In genomic region chr12:11607313-11608081, GRCh38 we compare ENCODE assay signal across 14 cellular contexts. TPM values are rescaled to one million over a fixed set of nuclear protein-coding genes. Genes with fewer than 3 reads are reported as not detected.
DNase-seq lines count a peak whose midpoint lies in the region; ATAC-seq and TF ChIP-seq lines count a peak whose summit lies in the region.
"Had no signal": no experiment of that assay in that cellular context is flagged by ENCODE, and none has a peak within 500 bp of the region (broad histone marks: within the 10 kb centered on the region; RNA-seq: fewer than 3 reads in every experiment).

No MANE protein-coding gene starts in this region.

- H3K4me3 ChIP-seq in cardiac muscle cell: no peak overlapping the region
- H3K4me3 ChIP-seq in heart left ventricle: no peak overlapping the region
- peak overlapping the region; percentile 7 for H3K4me3 ChIP-seq in coronary artery
- no peak overlapping the region for H3K4me3 ChIP-seq in liver (ENCODE audit: low read depth in 1 of 3, low read length in 3 of 3)
- no peak overlapping the region for H3K4me3 ChIP-seq in CD4-positive, alpha-beta memory T cell (ENCODE audit: low read length in 2 of 2)
- H3K4me3 ChIP-seq: heart right ventricle had no signal

- H3K4me3 Mint-ChIP-seq in CD4-positive, alpha-beta memory T cell: no peak overlapping the region
- H3K4me3 Mint-ChIP-seq: activated naive CD8-positive, alpha-beta T cell had no signal

- H3K27ac ChIP-seq in cardiac muscle cell (no peak overlapping the region), heart left ventricle (no peak overlapping the region), coronary artery (peak overlapping the region in 1 of 2 donors; percentile 53), liver (ENCODE audit: low read depth in 1 of 2, low read length in 2 of 2) (peak overlapping the region; percentile 69 to 71)
- H3K27ac ChIP-seq in CD4-positive, alpha-beta memory T cell (ENCODE audit: low read depth, low read length): no peak overlapping the region

- H3K4me1 ChIP-seq in cardiac muscle cell (ENCODE audit: low read depth) (peaks cover 7% of the 10 kb centered on the region), heart left ventricle (peaks cover 0 to 12% (median 0%) of the 10 kb centered on the region in 12 donors), liver (ENCODE audit: control insufficient read depth in 4 of 4, insufficient read depth in 4 of 4, low read length in 3 of 4) (peaks cover 5 to 15% (median 10%) of the 10 kb centered on the region in 4 donors)
- H3K4me1 ChIP-seq in CD4-positive, alpha-beta memory T cell (ENCODE audit: insufficient read depth, low read length): no peaks in the 10 kb centered on the region

- TF ChIP-seq RAD21 in liver (IDR thresholded peaks at IDR 0.05): peak; percentile 50 to 52

- no peak overlapping the region for H3K27ac Mint-ChIP-seq in CD4-positive, alpha-beta memory T cell
- H3K27ac Mint-ChIP-seq: activated naive CD8-positive, alpha-beta T cell had no signal

- H3K27me3 ChIP-seq in cardiac muscle cell (no peaks in the 10 kb centered on the region), heart left ventricle (no peaks in the 10 kb centered on the region), liver (ENCODE audit: control insufficient read depth in 4 of 4, insufficient read depth in 4 of 4, low read length in 3 of 4) (no peaks in the 10 kb centered on the region)
- H3K27me3 ChIP-seq in CD4-positive, alpha-beta memory T cell (ENCODE audit: insufficient read depth, low read length): no peaks in the 10 kb centered on the region
- H3K27me3 ChIP-seq: heart right ventricle had no signal

- no peaks in the 10 kb centered on the region for H3K27me3 Mint-ChIP-seq in CD4-positive, alpha-beta memory T cell
- H3K27me3 Mint-ChIP-seq: activated naive CD8-positive, alpha-beta T cell had no signal

- POLR2A ChIA-PET in CD4-positive, alpha-beta memory T cell (lab: Charles Lee; ENCODE audit: partially characterized antibody): no interaction called here

- no peaks in the 10 kb centered on the region for H3K9me3 ChIP-seq in cardiac muscle cell (ENCODE audit: low read depth)
- H3K9me3 ChIP-seq in heart left ventricle: no peaks in the 10 kb centered on the region
- H3K9me3 ChIP-seq in liver (ENCODE audit: control insufficient read depth in 4 of 4, low read length in 3 of 4): no peaks in the 10 kb centered on the region
- H3K9me3 ChIP-seq in CD4-positive, alpha-beta memory T cell (ENCODE audit: control insufficient read depth in 1 of 2, low read length in 2 of 2): no peaks in the 10 kb centered on the region
- H3K9me3 ChIP-seq: heart right ventricle had no signal

- CTCF ChIA-PET in CD4-positive, alpha-beta memory T cell (lab: Charles Lee; ENCODE audit: partially characterized antibody): no interaction called here

- intact Hi-C loops in heart left ventricle (cut with DNase I): no loop called here
- intact Hi-C loops in CD4-positive, alpha-beta memory T cell (cut with micrococcal nuclease): no loop called here

- no peaks in the 10 kb centered on the region for H3K36me3 ChIP-seq in cardiac muscle cell
- H3K36me3 ChIP-seq in heart left ventricle: no peaks in the 10 kb centered on the region
- no peaks in the 10 kb centered on the region for H3K36me3 ChIP-seq in liver (ENCODE audit: control insufficient read depth in 4 of 4, insufficient read depth in 3 of 4, low read depth in 1 of 4, low read length in 3 of 4)
- no peaks in the 10 kb centered on the region for H3K36me3 ChIP-seq in CD4-positive, alpha-beta memory T cell (ENCODE audit: insufficient read depth, low read length)
- H3K36me3 ChIP-seq: heart right ventricle had no signal

- TF ChIP-seq CTCF in cardiac muscle cell (IDR thresholded peaks at IDR 0.05; ENCODE audit: low read depth, low read length) (no peak), heart left ventricle (IDR thresholded peaks at IDR 0.05) (no peak), coronary artery (IDR thresholded peaks at IDR 0.05) (no peak), liver (IDR thresholded peaks at IDR 0.05; ENCODE audit: low read depth, low read length, missing input control) (no peak), omental fat pad (IDR thresholded peaks at IDR 0.05) (no peak)

- H3K36me3 Mint-ChIP-seq in CD4-positive, alpha-beta memory T cell: no peaks in the 10 kb centered on the region
- H3K36me3 Mint-ChIP-seq: activated naive CD8-positive, alpha-beta T cell had no signal

- H3K9me3 Mint-ChIP-seq in CD4-positive, alpha-beta memory T cell: no peaks in the 10 kb centered on the region

- peak; percentile 31 to 65 for DNase-seq in cardiac muscle cell (ENCODE audit: low read depth in 1 of 2, low spot score in 1 of 2)
- no peak for DNase-seq in heart left ventricle
- DNase-seq in coronary artery (ENCODE audit: low spot score): no peak
- no peak for DNase-seq in omental fat pad (ENCODE audit: low spot score)
- DNase-seq in HUDEP-2 (lab: John Stamatoyannopoulos, UW; ENCODE audit: unreplicated experiment in 76 of 76): no peak
- DNase-seq in NCI-H446 treated with DMSO at 0.1 percent for 48 hours (lab: John Stamatoyannopoulos, UW): no peak
- no peak for DNase-seq in CD4-positive, alpha-beta memory T cell
- DNase-seq: 8988T; activated CD8-positive, alpha-beta memory T cell treated with anti-CD3 and anti-CD28 coated beads for 24 hours; heart right ventricle; NCI-H2227 treated with DMSO at 0.1 percent for 48 hours; T-helper 2 cell had no signal

- H3K4me1 Mint-ChIP-seq in CD4-positive, alpha-beta memory T cell: peaks cover 0 to 1% (median 0%) of the 10 kb centered on the region in 4 donors

- peak overlapping the region in 1 of 2 donors; percentile 56 for H3K9ac ChIP-seq in liver (ENCODE audit: low read depth in 1 of 2, low read length in 2 of 2)

- ATAC-seq in heart left ventricle (no peak), omental fat pad (ENCODE audit: low FRiP score) (no peak)

- TF ChIP-seq POLR2A in heart left ventricle (IDR thresholded peaks at IDR 0.05): no peak

- WGBS in heart left ventricle, 4 donors: 64 to 87% (median 71%) methylated on average over 10 of the region's 10 CpGs
- 25% methylated on average over 10 of the region's 10 CpGs for WGBS in liver

TF ChIP-seq in liver, 16 proteins besides CTCF, POLR2A, EP300 and RAD21 (continues in another document):
- TF ChIP-seq MAX (IDR thresholded peaks at IDR 0.05) (peak; percentile 100), ZBTB33 (IDR thresholded peaks at IDR 0.05) (peak; percentile 53), RXRA (IDR thresholded peaks at IDR 0.05) (peak; percentile 85 to 88), JUND (IDR thresholded peaks at IDR 0.05) (peak; percentile 73 to 90), SP1 (IDR thresholded peaks at IDR 0.05) (peak; percentile 96), TAF1 (conservative IDR thresholded peaks at IDR 0.05) (no peak), FOXA1 (IDR thresholded peaks at IDR 0.05) (peak; percentile 39), NR2F2 (IDR thresholded peaks at IDR 0.05) (peak; percentile 94)
- TF ChIP-seq, protein P1, sequence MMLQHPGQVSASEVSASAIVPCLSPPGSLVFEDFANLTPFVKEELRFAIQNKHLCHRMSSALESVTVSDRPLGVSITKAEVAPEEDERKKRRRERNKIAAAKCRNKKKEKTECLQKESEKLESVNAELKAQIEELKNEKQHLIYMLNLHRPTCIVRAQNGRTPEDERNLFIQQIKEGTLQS (IDR thresholded peaks at IDR 0.05): no peak

RNA-seq across cellular contexts. Expression of gene ETV6, which starts 42.0 kb away (rescaled TPM):
- total RNA-seq in cardiac muscle cell (6.5 and 9.1 TPM in 2 replicates), heart left ventricle (10 to 100 TPM in 8 of 9 donors, 1 to 10 TPM in 1; 7.1 to 37.3 (median 14.4) TPM), liver (1 to 10 TPM; 4.4 to 6.2 TPM), omental fat pad (10 to 100 TPM in 3 of 4 donors, 1 to 10 TPM in 1; 9.3 to 28.2 (median 17.6) TPM)
- polyA plus RNA-seq in cardiac muscle cell (11.9 and 16.2 TPM in 2 replicates), heart left ventricle (1 to 10 TPM; 3.9 to 4.3 TPM), liver (1 to 10 TPM; 2.0 to 2.6 TPM)
- 10 to 100 TPM; 41.3 to 43.9 TPM for total RNA-seq in CD4-positive, alpha-beta memory T cell
- 10 to 100 TPM in 1 of 2 donors, 1 to 10 TPM in 1; 3.3 to 10.1 TPM for polyA plus RNA-seq in CD4-positive, alpha-beta memory T cell

Comparison
In these comparisons a context has a peak if more than half of its experiments do, and no peak if none do; other contexts are left out.
1. DNase-seq: peak in cardiac muscle cell (2 of 2); none in heart left ventricle (0 of 5), coronary artery (single experiment), omental fat pad (single experiment), HUDEP-2 (0 of 76), NCI-H446 treated with DMSO at 0.1 percent for 48 hours (single experiment) and CD4-positive, alpha-beta memory T cell (0 of 5).
2. H3K27ac ChIP-seq: peak in liver (2 of 2); none in cardiac muscle cell (single experiment), heart left ventricle (0 of 12) and CD4-positive, alpha-beta memory T cell (single experiment).